ENCODE assay signal across 23 cellular contexts in the genomic region with DNA sequence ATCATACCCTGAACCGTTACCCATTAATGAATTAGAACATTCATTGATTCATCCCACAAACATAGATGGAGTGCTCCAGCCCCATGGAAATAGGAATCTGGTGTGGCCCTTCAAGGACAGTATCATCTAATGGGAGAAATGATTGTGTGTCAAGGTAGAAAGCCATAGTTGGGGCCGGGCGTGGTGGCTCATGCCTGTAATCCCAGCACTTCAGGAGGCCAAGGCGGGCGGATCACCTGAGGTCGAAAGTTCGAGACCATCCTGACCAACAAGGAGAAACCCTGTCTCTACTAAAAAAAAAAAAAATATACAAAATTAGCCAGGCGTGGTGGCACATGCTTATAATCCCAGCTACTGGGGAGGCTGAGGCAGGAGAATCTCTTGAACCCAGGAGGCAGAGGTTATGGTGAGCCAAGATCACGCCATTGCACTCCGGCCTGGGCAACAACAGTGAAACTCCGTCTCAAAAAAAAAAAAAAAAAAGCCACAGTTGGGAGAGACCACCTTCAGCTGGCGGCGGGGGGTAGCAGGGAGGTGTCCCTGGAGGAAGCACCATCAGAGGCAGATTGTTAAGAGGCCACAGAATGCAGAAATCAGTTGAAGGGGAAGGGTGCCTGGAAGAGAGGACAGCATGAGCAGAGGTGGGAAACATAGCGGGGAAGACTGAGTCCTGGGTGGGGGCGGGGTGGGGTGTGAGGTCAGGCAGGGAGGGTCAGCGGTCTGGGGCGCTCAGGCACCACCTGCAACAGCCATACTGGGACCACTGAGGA.
"Had no signal": no experiment of that assay in that cellular context is flagged by ENCODE, and none has a peak within 500 bp of the region (broad histone marks: within the 10 kb centered on the region; RNA-seq: fewer than 3 reads in every experiment).

No MANE protein-coding gene starts in this region.

- DNase-seq: central memory CD4-positive, alpha-beta T cell; dorsolateral prefrontal cortex; effector CD4-positive, alpha-beta T cell; foreskin fibroblast; gastrocnemius medialis; kidney glomerular epithelial cell; mesenchymal stem cell; midbrain; naive thymus-derived CD4-positive, alpha-beta T cell; occipital lobe; pancreas; retina; right lobe of liver; small intestine; stimulated activated CD4-positive, alpha-beta T cell treated with anti-CD3 and anti-CD28 coated beads, Interleukin-15, amount 100 ng/mL, for 24 hours; stimulated activated CD4-positive, alpha-beta T cell treated with anti-CD3 and anti-CD28 coated beads, Interleukin-2, amount 100 ng/mL, for 48 hours; stimulated activated naive CD4-positive, alpha-beta T cell; stimulated activated naive CD8-positive, alpha-beta T cell treated with anti-CD3 and anti-CD28 coated beads, Interleukin-15, amount 100 ng/mL, for 72 hours; thyroid gland; trophoblast cell had no signal

- H3K36me3 ChIP-seq: gastrocnemius medialis, pancreas, right lobe of liver, thyroid gland had no signal

- H3K4me3 Mint-ChIP-seq: naive thymus-derived CD4-positive, alpha-beta T cell; stimulated activated naive CD8-positive, alpha-beta T cell treated with anti-CD3 and anti-CD28 coated beads, Interleukin-15, amount 100 ng/mL, for 72 hours had no signal

- H3K9me3 Mint-ChIP-seq: naive thymus-derived CD4-positive, alpha-beta T cell; stimulated activated naive CD8-positive, alpha-beta T cell treated with anti-CD3 and anti-CD28 coated beads, Interleukin-15, amount 100 ng/mL, for 72 hours had no signal

- H3K4me3 ChIP-seq: dorsolateral prefrontal cortex, gastrocnemius medialis, pancreas, right lobe of liver, thyroid gland had no signal

- H3K27ac Mint-ChIP-seq: naive thymus-derived CD4-positive, alpha-beta T cell had no signal

- H3K4me1 Mint-ChIP-seq: stimulated activated naive CD8-positive, alpha-beta T cell treated with anti-CD3 and anti-CD28 coated beads, Interleukin-15, amount 100 ng/mL, for 72 hours had no signal

- ATAC-seq: esophagus mucosa; gastrocnemius medialis; naive thymus-derived CD4-positive, alpha-beta T cell; pancreas; right lobe of liver; stimulated activated naive CD8-positive, alpha-beta T cell treated with anti-CD3 and anti-CD28 coated beads, Interleukin-15, amount 100 ng/mL, for 72 hours had no signal

- H3K36me3 Mint-ChIP-seq: naive thymus-derived CD4-positive, alpha-beta T cell had no signal

- H3K27ac ChIP-seq: dorsolateral prefrontal cortex, epithelial cell of prostate, gastrocnemius medialis, pancreas, right lobe of liver, thyroid gland had no signal

- H3K4me1 ChIP-seq: gastrocnemius medialis, thyroid gland had no signal

- H3K9me3 ChIP-seq: gastrocnemius medialis, pancreas, right lobe of liver, thyroid gland had no signal

- H3K27me3 ChIP-seq: gastrocnemius medialis, pancreas, right lobe of liver, thyroid gland had no signal

- FAIRE-seq: colon, pancreas, small intestine had no signal
